ENCODE assay signal across 1 cellular context in genomic region chr20:3795511-3796468, GRCh38.
TF ChIP-seq lines count a peak whose summit lies in the region.

CDC25B (plus strand) TSS chr20:3796310; CDS start chr20:3796532, 222 bp downstream.

TF ChIP-seq in H1, 55 proteins besides CTCF, POLR2A, EP300 and RAD21 (continued from another document):
- TF ChIP-seq E2F6 (IDR thresholded peaks at IDR 0.05) (peak; percentile 73), MAX (IDR thresholded peaks at IDR 0.05) (peak; percentile 89), RXRA (IDR thresholded peaks at IDR 0.05; ENCODE audit: insufficient read depth, low read depth, low read length) (0 out of 2 replicates have a peak, but pooled peaks have one; percentile 54), HDAC2 (IDR thresholded peaks at IDR 0.05; ENCODE audit: borderline replicate concordance in 1 of 2, low read depth in 2 of 2, low read length in 2 of 2) (peak; percentile 16 to 94; a peak in 2 of 4 replicates), SP1 (IDR thresholded peaks at IDR 0.05; ENCODE audit: low read depth, low read length) (no peak), TCF12 (IDR thresholded peaks at IDR 0.05; ENCODE audit: low read depth, low read length) (peak; percentile 89), SIN3A (conservative IDR thresholded peaks at IDR 0.05 in 1 of 2, IDR thresholded peaks at IDR 0.05 in 1 of 2; ENCODE audit: low read depth in 1 of 2, low read length in 2 of 2) (peak in 1 of 2 experiments; percentile 74; a peak in 2 of 4 replicates), TBP (IDR thresholded peaks at IDR 0.05; ENCODE audit: low read depth, low read length) (peak; percentile 68; the same call in 1 of the 2 replicates), POLR2AphosphoS5 (IDR thresholded peaks at IDR 0.05; ENCODE audit: low read depth, low read length) (peak; percentile 76), ATF2 (IDR thresholded peaks at IDR 0.05; ENCODE audit: low read length) (peak; percentile 74; the same call in 1 of the 2 replicates), KDM4A (IDR thresholded peaks at IDR 0.05; ENCODE audit: low read depth, low read length, severe bottlenecking) (peak; percentile 86), EGR1 (IDR thresholded peaks at IDR 0.05; ENCODE audit: borderline replicate concordance, low read depth, low read length) (peak; percentile 45; the same call in 1 of the 2 replicates), RBBP5 (IDR thresholded peaks at IDR 0.05; ENCODE audit: borderline replicate concordance, low read depth, low read length) (0 out of 2 replicates have a peak, but pooled peaks have one; percentile 55), JUND (IDR thresholded peaks at IDR 0.05; ENCODE audit: low read length) (no peak), GABPA (IDR thresholded peaks at IDR 0.05; ENCODE audit: borderline replicate concordance, insufficient read depth, low read length) (no peak), KDM1A (IDR thresholded peaks at IDR 0.05; ENCODE audit: borderline replicate concordance, low read length) (peak; percentile 97), SP4 (IDR thresholded peaks at IDR 0.05; ENCODE audit: low read length) (no peak), TAF1 (IDR thresholded peaks at IDR 0.05; ENCODE audit: low read depth, low read length) (peak; percentile 67), PHF8 (conservative IDR thresholded peaks at IDR 0.05; ENCODE audit: low read depth, low read length) (peak; percentile 49), CREB1 (IDR thresholded peaks at IDR 0.05) (peak; percentile 69), BCL11A (IDR thresholded peaks at IDR 0.05; ENCODE audit: low read depth in 2 of 2, low read length in 2 of 2) (no peak), FOSL1 (IDR thresholded peaks at IDR 0.05; ENCODE audit: insufficient read depth, low read depth, low read length) (no peak), ZNF274 (IDR thresholded peaks at IDR 0.05; ENCODE audit: borderline replicate concordance, extremely low read depth, low read length) (no peak), HDAC6 (IDR thresholded peaks at IDR 0.05; ENCODE audit: low read depth, low read length) (no peak)
